Comparison of ENCODE assay signal across 1 cellular context in genomic region chr15:75454471-75455418, GRCh38.
TF ChIP-seq lines count a peak whose summit lies in the region.

No MANE protein-coding gene starts in this region.

TF ChIP-seq in HEK293, 187 proteins besides CTCF, POLR2A, EP300 and RAD21 (continued from another document and continues in another):
- TF ChIP-seq PRDM10 (tag by site-specific recombination; IDR thresholded peaks at IDR 0.05) (peak; percentile 94), ZNF426 (tag by site-specific recombination; IDR thresholded peaks at IDR 0.05) (no peak), ZNF692 (tag by site-specific recombination; IDR thresholded peaks at IDR 0.05) (peak; percentile 98), ZNF585B (tag by site-specific recombination; IDR thresholded peaks at IDR 0.05) (no peak), ZSCAN5A (tag by site-specific recombination; IDR thresholded peaks at IDR 0.05) (no peak), ZNF37A (tag by site-specific recombination; IDR thresholded peaks at IDR 0.05) (no peak), GLIS1 (tag by site-specific recombination; IDR thresholded peaks at IDR 0.05) (peak; percentile 75), ZNF747 (tag by site-specific recombination; IDR thresholded peaks at IDR 0.05) (no peak), ZNF645 (tag by site-specific recombination; IDR thresholded peaks at IDR 0.05) (no peak), GLI2 (tag by site-specific recombination; IDR thresholded peaks at IDR 0.05; ENCODE audit: borderline replicate concordance, low read depth) (no peak), PBX3 (CRISPR knock-in tag; IDR thresholded peaks at IDR 0.05) (no peak), ZNF132 (tag by site-specific recombination; IDR thresholded peaks at IDR 0.05; ENCODE audit: borderline replicate concordance) (no peak), ZBTB26 (tag by site-specific recombination; optimal IDR thresholded peaks at IDR 0.05) (peak; percentile 92), ZNF155 (tag by site-specific recombination; IDR thresholded peaks at IDR 0.05) (no peak), ZBTB10 (tag by site-specific recombination; IDR thresholded peaks at IDR 0.05) (peak; percentile 58; the same call in 1 of the 2 replicates), ZNF600 (tag by site-specific recombination; IDR thresholded peaks at IDR 0.05) (peak; percentile 82), ZNF211 (tag by site-specific recombination; IDR thresholded peaks at IDR 0.05; ENCODE audit: low read depth) (no peak), ZBTB44 (tag by site-specific recombination; IDR thresholded peaks at IDR 0.05) (no peak), ZBTB48 (tag by site-specific recombination; IDR thresholded peaks at IDR 0.05) (0 out of 2 replicates have a peak, but pooled peaks have one; percentile 40), PRDM4 (tag by site-specific recombination; IDR thresholded peaks at IDR 0.05) (peak; percentile 21; the same call in 1 of the 2 replicates), ZNF704 (tag by site-specific recombination; IDR thresholded peaks at IDR 0.05) (no peak), ZNF121 (tag by site-specific recombination; IDR thresholded peaks at IDR 0.05) (no peak), ZNF473 (tag by site-specific recombination; IDR thresholded peaks at IDR 0.05) (no peak), ZNF138 (tag by site-specific recombination; IDR thresholded peaks at IDR 0.05; ENCODE audit: borderline replicate concordance) (no peak), ZNF513 (tag by site-specific recombination; IDR thresholded peaks at IDR 0.05) (no peak), ZSCAN30 (tag by site-specific recombination; IDR thresholded peaks at IDR 0.05) (no peak), TSHZ1 (tag by site-specific recombination; IDR thresholded peaks at IDR 0.05; ENCODE audit: borderline replicate concordance) (no peak), SP3 (tag by site-specific recombination; IDR thresholded peaks at IDR 0.05) (peak; percentile 78)
